In the genomic region with DNA sequence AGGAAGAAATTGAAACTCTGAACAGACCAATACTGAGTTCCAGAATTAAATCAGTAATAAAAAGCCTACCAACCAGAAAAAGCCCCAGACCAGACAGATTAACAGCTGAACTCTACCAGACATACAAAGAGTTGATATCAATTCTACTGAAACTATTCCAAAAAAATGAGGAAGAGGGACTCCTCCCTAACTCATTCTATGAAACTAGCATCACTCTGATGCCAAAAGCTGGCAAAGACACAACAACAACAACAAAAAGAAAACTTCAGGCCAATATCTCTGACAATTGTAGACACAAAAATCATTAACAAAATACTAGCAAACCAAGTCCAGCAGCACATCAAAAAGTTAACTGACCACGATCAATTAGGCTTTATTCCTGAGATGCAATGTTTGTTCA, we compare ENCODE assay signal across 1 cellular context.
TF ChIP-seq lines count a peak whose summit lies in the region.

No MANE protein-coding gene starts in this region.

TF ChIP-seq in WTC11, 78 proteins besides CTCF, POLR2A, EP300 and RAD21 (continued from another document):
- TF ChIP-seq, protein P1, sequence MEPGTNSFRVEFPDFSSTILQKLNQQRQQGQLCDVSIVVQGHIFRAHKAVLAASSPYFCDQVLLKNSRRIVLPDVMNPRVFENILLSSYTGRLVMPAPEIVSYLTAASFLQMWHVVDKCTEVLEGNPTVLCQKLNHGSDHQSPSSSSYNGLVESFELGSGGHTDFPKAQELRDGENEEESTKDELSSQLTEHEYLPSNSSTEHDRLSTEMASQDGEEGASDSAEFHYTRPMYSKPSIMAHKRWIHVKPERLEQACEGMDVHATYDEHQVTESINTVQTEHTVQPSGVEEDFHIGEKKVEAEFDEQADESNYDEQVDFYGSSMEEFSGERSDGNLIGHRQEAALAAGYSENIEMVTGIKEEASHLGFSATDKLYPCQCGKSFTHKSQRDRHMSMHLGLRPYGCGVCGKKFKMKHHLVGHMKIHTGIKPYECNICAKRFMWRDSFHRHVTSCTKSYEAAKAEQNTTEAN (CRISPR knock-in tag; IDR thresholded peaks at IDR 0.05): no peak
- TF ChIP-seq TCF7 (CRISPR knock-in tag; IDR thresholded peaks at IDR 0.05; ENCODE audit: low read depth): no peak
- no peak for TF ChIP-seq MYBL2 (CRISPR knock-in tag; IDR thresholded peaks at IDR 0.05)
- TF ChIP-seq, protein P2, sequence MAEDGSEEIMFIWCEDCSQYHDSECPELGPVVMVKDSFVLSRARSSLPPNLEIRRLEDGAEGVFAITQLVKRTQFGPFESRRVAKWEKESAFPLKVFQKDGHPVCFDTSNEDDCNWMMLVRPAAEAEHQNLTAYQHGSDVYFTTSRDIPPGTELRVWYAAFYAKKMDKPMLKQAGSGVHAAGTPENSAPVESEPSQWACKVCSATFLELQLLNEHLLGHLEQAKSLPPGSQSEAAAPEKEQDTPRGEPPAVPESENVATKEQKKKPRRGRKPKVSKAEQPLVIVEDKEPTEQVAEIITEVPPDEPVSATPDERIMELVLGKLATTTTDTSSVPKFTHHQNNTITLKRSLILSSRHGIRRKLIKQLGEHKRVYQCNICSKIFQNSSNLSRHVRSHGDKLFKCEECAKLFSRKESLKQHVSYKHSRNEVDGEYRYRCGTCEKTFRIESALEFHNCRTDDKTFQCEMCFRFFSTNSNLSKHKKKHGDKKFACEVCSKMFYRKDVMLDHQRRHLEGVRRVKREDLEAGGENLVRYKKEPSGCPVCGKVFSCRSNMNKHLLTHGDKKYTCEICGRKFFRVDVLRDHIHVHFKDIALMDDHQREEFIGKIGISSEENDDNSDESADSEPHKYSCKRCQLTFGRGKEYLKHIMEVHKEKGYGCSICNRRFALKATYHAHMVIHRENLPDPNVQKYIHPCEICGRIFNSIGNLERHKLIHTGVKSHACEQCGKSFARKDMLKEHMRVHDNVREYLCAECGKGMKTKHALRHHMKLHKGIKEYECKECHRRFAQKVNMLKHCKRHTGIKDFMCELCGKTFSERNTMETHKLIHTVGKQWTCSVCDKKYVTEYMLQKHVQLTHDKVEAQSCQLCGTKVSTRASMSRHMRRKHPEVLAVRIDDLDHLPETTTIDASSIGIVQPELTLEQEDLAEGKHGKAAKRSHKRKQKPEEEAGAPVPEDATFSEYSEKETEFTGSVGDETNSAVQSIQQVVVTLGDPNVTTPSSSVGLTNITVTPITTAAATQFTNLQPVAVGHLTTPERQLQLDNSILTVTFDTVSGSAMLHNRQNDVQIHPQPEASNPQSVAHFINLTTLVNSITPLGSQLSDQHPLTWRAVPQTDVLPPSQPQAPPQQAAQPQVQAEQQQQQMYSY (CRISPR knock-in tag; IDR thresholded peaks at IDR 0.05): no peak
- TF ChIP-seq, protein P3, sequence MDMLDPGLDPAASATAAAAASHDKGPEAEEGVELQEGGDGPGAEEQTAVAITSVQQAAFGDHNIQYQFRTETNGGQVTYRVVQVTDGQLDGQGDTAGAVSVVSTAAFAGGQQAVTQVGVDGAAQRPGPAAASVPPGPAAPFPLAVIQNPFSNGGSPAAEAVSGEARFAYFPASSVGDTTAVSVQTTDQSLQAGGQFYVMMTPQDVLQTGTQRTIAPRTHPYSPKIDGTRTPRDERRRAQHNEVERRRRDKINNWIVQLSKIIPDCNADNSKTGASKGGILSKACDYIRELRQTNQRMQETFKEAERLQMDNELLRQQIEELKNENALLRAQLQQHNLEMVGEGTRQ (CRISPR knock-in tag; IDR thresholded peaks at IDR 0.05): no peak
- TF ChIP-seq SMAD4 (CRISPR knock-in tag; IDR thresholded peaks at IDR 0.05): no peak
- no peak for TF ChIP-seq NFE2L1 (CRISPR knock-in tag; IDR thresholded peaks at IDR 0.05)
- TF ChIP-seq ESRRA (CRISPR knock-in tag; IDR thresholded peaks at IDR 0.05; ENCODE audit: borderline replicate concordance): no peak
- no peak for TF ChIP-seq ZNF232 (CRISPR knock-in tag; IDR thresholded peaks at IDR 0.05)
- TF ChIP-seq, protein P4, sequence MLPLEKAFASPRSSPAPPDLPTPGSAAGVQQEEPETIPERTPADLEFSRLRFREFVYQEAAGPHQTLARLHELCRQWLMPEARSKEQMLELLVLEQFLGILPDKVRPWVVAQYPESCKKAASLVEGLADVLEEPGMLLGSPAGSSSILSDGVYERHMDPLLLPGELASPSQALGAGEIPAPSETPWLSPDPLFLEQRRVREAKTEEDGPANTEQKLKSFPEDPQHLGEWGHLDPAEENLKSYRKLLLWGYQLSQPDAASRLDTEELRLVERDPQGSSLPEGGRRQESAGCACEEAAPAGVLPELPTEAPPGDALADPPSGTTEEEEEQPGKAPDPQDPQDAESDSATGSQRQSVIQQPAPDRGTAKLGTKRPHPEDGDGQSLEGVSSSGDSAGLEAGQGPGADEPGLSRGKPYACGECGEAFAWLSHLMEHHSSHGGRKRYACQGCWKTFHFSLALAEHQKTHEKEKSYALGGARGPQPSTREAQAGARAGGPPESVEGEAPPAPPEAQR (CRISPR knock-in tag; IDR thresholded peaks at IDR 0.05): no peak
- no peak for TF ChIP-seq JUN (CRISPR knock-in tag; IDR thresholded peaks at IDR 0.05)
- TF ChIP-seq, protein P5, sequence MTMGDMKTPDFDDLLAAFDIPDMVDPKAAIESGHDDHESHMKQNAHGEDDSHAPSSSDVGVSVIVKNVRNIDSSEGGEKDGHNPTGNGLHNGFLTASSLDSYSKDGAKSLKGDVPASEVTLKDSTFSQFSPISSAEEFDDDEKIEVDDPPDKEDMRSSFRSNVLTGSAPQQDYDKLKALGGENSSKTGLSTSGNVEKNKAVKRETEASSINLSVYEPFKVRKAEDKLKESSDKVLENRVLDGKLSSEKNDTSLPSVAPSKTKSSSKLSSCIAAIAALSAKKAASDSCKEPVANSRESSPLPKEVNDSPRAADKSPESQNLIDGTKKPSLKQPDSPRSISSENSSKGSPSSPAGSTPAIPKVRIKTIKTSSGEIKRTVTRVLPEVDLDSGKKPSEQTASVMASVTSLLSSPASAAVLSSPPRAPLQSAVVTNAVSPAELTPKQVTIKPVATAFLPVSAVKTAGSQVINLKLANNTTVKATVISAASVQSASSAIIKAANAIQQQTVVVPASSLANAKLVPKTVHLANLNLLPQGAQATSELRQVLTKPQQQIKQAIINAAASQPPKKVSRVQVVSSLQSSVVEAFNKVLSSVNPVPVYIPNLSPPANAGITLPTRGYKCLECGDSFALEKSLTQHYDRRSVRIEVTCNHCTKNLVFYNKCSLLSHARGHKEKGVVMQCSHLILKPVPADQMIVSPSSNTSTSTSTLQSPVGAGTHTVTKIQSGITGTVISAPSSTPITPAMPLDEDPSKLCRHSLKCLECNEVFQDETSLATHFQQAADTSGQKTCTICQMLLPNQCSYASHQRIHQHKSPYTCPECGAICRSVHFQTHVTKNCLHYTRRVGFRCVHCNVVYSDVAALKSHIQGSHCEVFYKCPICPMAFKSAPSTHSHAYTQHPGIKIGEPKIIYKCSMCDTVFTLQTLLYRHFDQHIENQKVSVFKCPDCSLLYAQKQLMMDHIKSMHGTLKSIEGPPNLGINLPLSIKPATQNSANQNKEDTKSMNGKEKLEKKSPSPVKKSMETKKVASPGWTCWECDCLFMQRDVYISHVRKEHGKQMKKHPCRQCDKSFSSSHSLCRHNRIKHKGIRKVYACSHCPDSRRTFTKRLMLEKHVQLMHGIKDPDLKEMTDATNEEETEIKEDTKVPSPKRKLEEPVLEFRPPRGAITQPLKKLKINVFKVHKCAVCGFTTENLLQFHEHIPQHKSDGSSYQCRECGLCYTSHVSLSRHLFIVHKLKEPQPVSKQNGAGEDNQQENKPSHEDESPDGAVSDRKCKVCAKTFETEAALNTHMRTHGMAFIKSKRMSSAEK (CRISPR knock-in tag; IDR thresholded peaks at IDR 0.05; ENCODE audit: borderline replicate concordance): no peak
- no peak for TF ChIP-seq OVOL2 (CRISPR knock-in tag; IDR thresholded peaks at IDR 0.05; ENCODE audit: borderline replicate concordance)
- TF ChIP-seq, protein P6, sequence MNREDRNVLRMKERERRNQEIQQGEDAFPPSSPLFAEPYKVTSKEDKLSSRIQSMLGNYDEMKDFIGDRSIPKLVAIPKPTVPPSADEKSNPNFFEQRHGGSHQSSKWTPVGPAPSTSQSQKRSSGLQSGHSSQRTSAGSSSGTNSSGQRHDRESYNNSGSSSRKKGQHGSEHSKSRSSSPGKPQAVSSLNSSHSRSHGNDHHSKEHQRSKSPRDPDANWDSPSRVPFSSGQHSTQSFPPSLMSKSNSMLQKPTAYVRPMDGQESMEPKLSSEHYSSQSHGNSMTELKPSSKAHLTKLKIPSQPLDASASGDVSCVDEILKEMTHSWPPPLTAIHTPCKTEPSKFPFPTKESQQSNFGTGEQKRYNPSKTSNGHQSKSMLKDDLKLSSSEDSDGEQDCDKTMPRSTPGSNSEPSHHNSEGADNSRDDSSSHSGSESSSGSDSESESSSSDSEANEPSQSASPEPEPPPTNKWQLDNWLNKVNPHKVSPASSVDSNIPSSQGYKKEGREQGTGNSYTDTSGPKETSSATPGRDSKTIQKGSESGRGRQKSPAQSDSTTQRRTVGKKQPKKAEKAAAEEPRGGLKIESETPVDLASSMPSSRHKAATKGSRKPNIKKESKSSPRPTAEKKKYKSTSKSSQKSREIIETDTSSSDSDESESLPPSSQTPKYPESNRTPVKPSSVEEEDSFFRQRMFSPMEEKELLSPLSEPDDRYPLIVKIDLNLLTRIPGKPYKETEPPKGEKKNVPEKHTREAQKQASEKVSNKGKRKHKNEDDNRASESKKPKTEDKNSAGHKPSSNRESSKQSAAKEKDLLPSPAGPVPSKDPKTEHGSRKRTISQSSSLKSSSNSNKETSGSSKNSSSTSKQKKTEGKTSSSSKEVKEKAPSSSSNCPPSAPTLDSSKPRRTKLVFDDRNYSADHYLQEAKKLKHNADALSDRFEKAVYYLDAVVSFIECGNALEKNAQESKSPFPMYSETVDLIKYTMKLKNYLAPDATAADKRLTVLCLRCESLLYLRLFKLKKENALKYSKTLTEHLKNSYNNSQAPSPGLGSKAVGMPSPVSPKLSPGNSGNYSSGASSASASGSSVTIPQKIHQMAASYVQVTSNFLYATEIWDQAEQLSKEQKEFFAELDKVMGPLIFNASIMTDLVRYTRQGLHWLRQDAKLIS (CRISPR knock-in tag; IDR thresholded peaks at IDR 0.05; ENCODE audit: borderline replicate concordance): no peak
